12 cellular contexts compared by ENCODE assay signal in the genomic region with DNA sequence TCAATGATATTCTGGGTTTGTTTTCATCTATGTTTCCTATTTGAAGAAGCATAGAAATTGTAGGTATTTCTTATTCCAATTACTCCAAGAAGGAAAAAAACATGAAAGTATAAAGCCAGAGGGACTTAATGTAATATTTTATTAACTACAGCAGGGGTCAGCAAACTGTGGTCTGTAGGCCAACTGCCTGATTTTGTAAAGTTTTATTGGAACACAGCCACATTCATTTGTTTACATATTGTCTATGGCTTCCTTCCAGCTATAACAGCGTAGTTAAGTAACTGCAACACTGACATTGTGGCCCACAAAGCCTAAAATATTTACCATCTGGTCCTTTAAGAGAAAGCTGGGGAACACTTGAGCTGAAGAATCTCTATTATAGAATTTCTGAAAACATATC.
A peak's percentile ranks its signal among the peaks of the same experiment; 100 is the strongest.
DNase-seq lines count a peak whose midpoint lies in the region; ATAC-seq, FAIRE-seq and TF ChIP-seq lines count a peak whose summit lies in the region.
"Had no signal": no experiment of that assay in that cellular context is flagged by ENCODE, and none has a peak within 500 bp of the region (broad histone marks: within the 10 kb centered on the region; RNA-seq: fewer than 3 reads in every experiment).

No MANE protein-coding gene starts in this region.

- no peak for TF ChIP-seq CTCF in mesothelial cell of epicardium (IDR thresholded peaks at IDR 0.05; ENCODE audit: unreplicated experiment)

- peaks cover 75% of the 10 kb centered on the region for H3K4me1 Mint-ChIP-seq in mesothelial cell of epicardium

- H3K9me3 ChIP-seq in small intestine (ENCODE audit: control insufficient read depth, low read depth), result no peaks in the 10 kb centered on the region
- H3K9me3 ChIP-seq: tibial artery had no signal

- H3K27me3 ChIP-seq in small intestine (ENCODE audit: control insufficient read depth in 2 of 2, insufficient read depth in 2 of 2, low read length in 2 of 2), result no peaks in the 10 kb centered on the region
- H3K27me3 ChIP-seq: tibial artery had no signal

- no peaks in the 10 kb centered on the region for H3K9me3 Mint-ChIP-seq in mesothelial cell of epicardium

- peak overlapping the region; percentile 43 for H3K27ac Mint-ChIP-seq in mesothelial cell of epicardium

- peak; percentile 27 for DNase-seq in DMS153 treated with DMSO at 0.1 percent for 48 hours (lab: John Stamatoyannopoulos, UW; ENCODE audit: unreplicated experiment)
- peak; percentile 17 for DNase-seq in LoVo (ENCODE audit: low spot score)
- DNase-seq in brain pericyte (ENCODE audit: low read depth, low spot score), result peak; percentile 88
- DNase-seq in mesothelial cell of epicardium (ENCODE audit: low spot score in 2 of 2, unreplicated experiment in 2 of 2), result no peak
- DNase-seq in NCI-H1436 treated with DMSO at 0.1 percent for 48 hours (lab: John Stamatoyannopoulos, UW), result no peak
- no peak for DNase-seq in GOT3 (lab: John Stamatoyannopoulos, UW)
- no peak for DNase-seq in small intestine
- DNase-seq: OCI-M1, tibial artery had no signal

- no peak overlapping the region for H3K4me3 Mint-ChIP-seq in mesothelial cell of epicardium

- H3K36me3 Mint-ChIP-seq in mesothelial cell of epicardium, result peaks cover 3% of the 10 kb centered on the region

- no peaks in the 10 kb centered on the region for H3K27me3 Mint-ChIP-seq in mesothelial cell of epicardium (ENCODE audit: low read depth)

- no peak overlapping the region for H3K4me3 ChIP-seq in small intestine (ENCODE audit: low read depth in 1 of 2, low read length in 2 of 2)
- H3K4me3 ChIP-seq: tibial artery had no signal

- no peaks in the 10 kb centered on the region for H3K36me3 ChIP-seq in small intestine (ENCODE audit: control insufficient read depth in 2 of 2, insufficient read depth in 2 of 2, low read length in 2 of 2)

- H3K27ac ChIP-seq in small intestine (ENCODE audit: low read depth in 1 of 2, low read length in 1 of 2), result no peak overlapping the region
- H3K27ac ChIP-seq: KMS-11, tibial artery had no signal

- 5 to 36% (median 17%) methylated on average over 1 of the region's 1 CpG for whole genome bisulfite sequencing in small intestine, 3 donors

- H3K4me1 ChIP-seq in small intestine (ENCODE audit: control insufficient read depth in 2 of 2, insufficient read depth in 1 of 2, low read depth in 1 of 2, low read length in 1 of 2), result no peaks in the 10 kb centered on the region

- FAIRE-seq in small intestine (lab: Jason Lieb, UNC), result no peak
- FAIRE-seq: frontal cortex had no signal

- ATAC-seq in GM21390 (IDR thresholded peaks at IDR 0.05; ENCODE audit: unreplicated experiment), result no peak

Comparison
In these comparisons a context has a peak if more than half of its experiments do, and no peak if none do; other contexts are left out.
1. DNase-seq: peak in DMS153 treated with DMSO at 0.1 percent for 48 hours (single experiment), LoVo (single experiment) and brain pericyte (single experiment); none in mesothelial cell of epicardium (0 of 2), NCI-H1436 treated with DMSO at 0.1 percent for 48 hours (single experiment), GOT3 (single experiment) and small intestine (single experiment).